ENCODE assay signal across 9 cellular contexts in the genomic region with DNA sequence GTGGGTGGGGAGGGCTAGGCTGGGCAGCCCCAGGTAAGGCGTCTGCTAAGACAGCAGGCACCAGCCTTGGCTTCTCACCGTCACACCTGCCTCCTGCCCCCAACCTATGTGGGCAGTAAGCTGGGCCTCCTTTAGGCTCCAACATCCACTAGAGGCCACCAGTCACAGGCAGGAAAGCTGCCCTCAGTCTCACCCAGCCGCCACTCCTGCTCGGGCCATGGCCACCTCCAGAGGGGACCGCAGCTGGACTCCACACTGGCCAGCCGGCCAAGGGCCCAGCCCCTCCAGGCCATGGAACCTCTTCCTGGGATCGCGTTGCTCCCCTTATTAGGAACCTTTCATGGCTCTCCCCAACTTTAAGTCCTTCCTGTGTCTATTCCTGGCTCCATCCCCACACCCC.
A peak's percentile ranks its signal among the peaks of the same experiment; 100 is the strongest.
DNase-seq lines count a peak whose midpoint lies in the region; ATAC-seq and TF ChIP-seq lines count a peak whose summit lies in the region.
"Had no signal": no experiment of that assay in that cellular context is flagged by ENCODE, and none has a peak within 500 bp of the region (broad histone marks: within the 10 kb centered on the region; RNA-seq: fewer than 3 reads in every experiment).

No MANE protein-coding gene starts in this region.

- H3K4me1 ChIP-seq in ACC112 (ENCODE audit: control insufficient read depth, insufficient read depth, low read length, unreplicated experiment) = peaks cover 47% of the 10 kb centered on the region
- peaks cover 34% of the 10 kb centered on the region for H3K4me1 ChIP-seq in HUES48 (ENCODE audit: control insufficient read depth, insufficient read depth, low read length)
- peaks cover 39% of the 10 kb centered on the region for H3K4me1 ChIP-seq in osteoblast (ENCODE audit: insufficient read depth, low read length)
- H3K4me1 ChIP-seq in hepatocyte (ENCODE audit: insufficient read depth) = peaks cover 53% of the 10 kb centered on the region
- H3K4me1 ChIP-seq in MM.1S (ENCODE audit: low read length) = peaks cover 14% of the 10 kb centered on the region

- H4K20me1 ChIP-seq in osteoblast (ENCODE audit: insufficient read depth, low read length) = peaks cover 6% of the 10 kb centered on the region
- peaks cover 51% of the 10 kb centered on the region for H4K20me1 ChIP-seq in hepatocyte (ENCODE audit: insufficient read depth, poor library complexity, severe bottlenecking)
- no peaks in the 10 kb centered on the region for H4K20me1 ChIP-seq in MM.1S (ENCODE audit: insufficient read depth, low read length)

- WGBS in hepatocyte (ENCODE audit: low lambda C conversion rate, missing lambda C conversion rate) = 81% methylated on average over 8 of the region's 8 CpGs

- peaks cover 7% of the 10 kb centered on the region for H3F3A ChIP-seq in MM.1S (ENCODE audit: insufficient read depth, low read length)

- TF ChIP-seq CTCF in epithelial cell of proximal tubule (conservative IDR thresholded peaks at IDR 0.05; ENCODE audit: low read depth, low read length) = peak; percentile 18
- no peak for TF ChIP-seq CTCF in osteoblast (IDR thresholded peaks at IDR 0.05; ENCODE audit: extremely low read depth, low read depth, low read length)
- no peak for TF ChIP-seq CTCF in hepatocyte (IDR thresholded peaks at IDR 0.05; ENCODE audit: poor library complexity)
- TF ChIP-seq CTCF in MM.1S (IDR thresholded peaks at IDR 0.05; ENCODE audit: low read length) = no peak

- peak overlapping the region; percentile 82 for H3K27ac ChIP-seq in ACC112 (ENCODE audit: low read depth, low read length)
- peak overlapping the region; percentile 45 for H3K27ac ChIP-seq in HUES48 (ENCODE audit: low read depth, low read length)
- peak overlapping the region; percentile 81 for H3K27ac ChIP-seq in osteoblast (ENCODE audit: low read depth, low read length)
- H3K27ac ChIP-seq in hepatocyte = no peak overlapping the region
- H3K27ac ChIP-seq in MM.1S (ENCODE audit: low read length) = no peak overlapping the region

- H3K36me3 ChIP-seq in ACC112 (ENCODE audit: insufficient read depth, low read length) (no peaks in the 10 kb centered on the region), HUES48 (ENCODE audit: control insufficient read depth, insufficient read depth, low read length) (peaks cover 6% of the 10 kb centered on the region), osteoblast (ENCODE audit: insufficient read depth, low read length) (no peaks in the 10 kb centered on the region), hepatocyte (replicated peaks; ENCODE audit: insufficient read depth, low read depth) (no peaks in the 10 kb centered on the region), MM.1S (replicated peaks; ENCODE audit: insufficient read depth, low read length) (no peaks in the 10 kb centered on the region)

- H3K4me3 ChIP-seq in ACC112 (ENCODE audit: low read depth, low read length) (no peak overlapping the region), HUES48 (ENCODE audit: low read depth, low read length) (no peak overlapping the region), epithelial cell of proximal tubule (ENCODE audit: low read depth, low read length) (no peak overlapping the region), osteoblast (ENCODE audit: insufficient read depth, low read length) (no peak overlapping the region), hepatocyte (no peak overlapping the region), MM.1S (ENCODE audit: low read length) (no peak overlapping the region)

- H2AFZ ChIP-seq in ACC112 (ENCODE audit: low read length, unreplicated experiment) = no peak overlapping the region
- H2AFZ ChIP-seq in osteoblast (ENCODE audit: low read length) = no peak overlapping the region
- no peak overlapping the region for H2AFZ ChIP-seq in hepatocyte
- no peak overlapping the region for H2AFZ ChIP-seq in MM.1S (ENCODE audit: low read length)

- H3K9me2 ChIP-seq in hepatocyte (replicated peaks; ENCODE audit: insufficient read depth) = no peaks in the 10 kb centered on the region
- H3K9me2 ChIP-seq in MM.1S (replicated peaks; ENCODE audit: insufficient read depth, low read length) = no peaks in the 10 kb centered on the region

- ATAC-seq in HG02885 (IDR thresholded peaks at IDR 0.05; ENCODE audit: poor library complexity, unreplicated experiment) = no peak

- H3K27me3 ChIP-seq in ACC112 (ENCODE audit: insufficient read depth, low read length) (no peaks in the 10 kb centered on the region), HUES48 (ENCODE audit: control insufficient read depth, insufficient read depth, low read length) (no peaks in the 10 kb centered on the region), osteoblast (ENCODE audit: insufficient read depth, low read length) (no peaks in the 10 kb centered on the region), hepatocyte (no peaks in the 10 kb centered on the region), MM.1S (replicated peaks; ENCODE audit: insufficient read depth, low read length) (no peaks in the 10 kb centered on the region)

- H3K9me3 ChIP-seq in HUES48 (ENCODE audit: control insufficient read depth, insufficient read depth, low read length) (no peaks in the 10 kb centered on the region), osteoblast (ENCODE audit: low read depth, low read length) (no peaks in the 10 kb centered on the region), hepatocyte (ENCODE audit: low read depth) (no peaks in the 10 kb centered on the region), MM.1S (replicated peaks; ENCODE audit: insufficient read depth, low read length) (no peaks in the 10 kb centered on the region)

- H3K79me2 ChIP-seq in ACC112 (ENCODE audit: control insufficient read depth, insufficient read depth, low read length, unreplicated experiment) = no peaks in the 10 kb centered on the region
- peaks cover 3% of the 10 kb centered on the region for H3K79me2 ChIP-seq in osteoblast (ENCODE audit: insufficient read depth, low read length)
- H3K79me2 ChIP-seq in hepatocyte = peaks cover 77% of the 10 kb centered on the region
- H3K79me2 ChIP-seq in MM.1S (ENCODE audit: low read length) = peaks cover 7% of the 10 kb centered on the region

- H3K4me2 ChIP-seq in osteoblast (ENCODE audit: insufficient read depth, low read length) = no peak overlapping the region
- no peak overlapping the region for H3K4me2 ChIP-seq in hepatocyte
- H3K4me2 ChIP-seq in MM.1S (ENCODE audit: low read depth, low read length) = no peak overlapping the region

- no peak overlapping the region for H3K9ac ChIP-seq in HUES48 (ENCODE audit: low read depth, low read length)
- H3K9ac ChIP-seq in MM.1S (ENCODE audit: low read length) = no peak overlapping the region

- DNase-seq in epithelial cell of proximal tubule (ENCODE audit: low read depth) (no peak), osteoblast (ENCODE audit: insufficient read length, low spot score, missing footprints) (no peak), hepatocyte (ENCODE audit: low spot score) (no peak), OCI-M1 (lab: John Stamatoyannopoulos, UW) (no peak), MM.1S (no peak)
- DNase-seq: naive B cell had no signal

Comparison
In these comparisons a context has a peak if more than half of its experiments do, and no peak if none do; other contexts are left out.
1. H3K27ac ChIP-seq: peak in ACC112 (single experiment), HUES48 (single experiment) and osteoblast (single experiment); none in hepatocyte (single experiment) and MM.1S (single experiment).